ENCODE assay signal across 12 cellular contexts in genomic region chr2:173631123-173631450, GRCh38.
A peak's percentile ranks its signal among the peaks of the same experiment; 100 is the strongest.
DNase-seq lines count a peak whose midpoint lies in the region; ATAC-seq, FAIRE-seq and TF ChIP-seq lines count a peak whose summit lies in the region.
"Had no signal": no experiment of that assay in that cellular context is flagged by ENCODE, and none has a peak within 500 bp of the region (broad histone marks: within the 10 kb centered on the region; RNA-seq: fewer than 3 reads in every experiment).

No MANE protein-coding gene starts in this region.

- WGBS in SK-N-SH (ENCODE audit: low lambda C conversion rate): 53% methylated on average over 5 of the region's 5 CpGs
- 31 to 35% methylated on average over 5 of the region's 5 CpGs for whole genome bisulfite sequencing in pancreas, 2 donors

- H3F3A ChIP-seq in SK-N-SH (replicated peaks; ENCODE audit: insufficient read depth): no peaks in the 10 kb centered on the region

- CTCF ChIA-PET in SK-N-SH (lab: Yijun Ruan, JAX): interaction anchor here (1.0 kb wide), 1 partner anchor 253 kb away, joined by 4 read pairs; no protein-coding TSS in a partner anchor

- intact Hi-C loops in pancreas (cut with DNase I): no loop called here

- H3K4me2 ChIP-seq in SK-N-SH: no peak overlapping the region

- H2AFZ ChIP-seq in SK-N-SH (ENCODE audit: low read depth): peak overlapping the region; percentile 31; the same call in 1 of the 2 replicates

- no peaks in the 10 kb centered on the region for H3K9me2 ChIP-seq in SK-N-SH

- no peak overlapping the region for H3K9ac ChIP-seq in SK-N-SH
- peak overlapping the region; percentile 85 for H3K9ac ChIP-seq in adipocyte (ENCODE audit: low read length)
- H3K9ac ChIP-seq in subcutaneous abdominal adipose tissue (ENCODE audit: low read length in 5 of 5): peak overlapping the region in 3 of 5 donors; percentile 2 to 70 (median 37)

- H3K4me3 ChIP-seq in SK-N-SH (ENCODE audit: low read depth in 2 of 2, low read length in 1 of 2) (no peak overlapping the region), adipocyte (ENCODE audit: low read length) (peak overlapping the region; percentile 73), subcutaneous abdominal adipose tissue (ENCODE audit: low read depth in 1 of 5, low read length in 5 of 5) (peak overlapping the region in 2 of 5 donors; percentile 8 to 9), pancreas (no peak overlapping the region)

- H3K79me2 ChIP-seq in SK-N-SH (ENCODE audit: insufficient read depth): no peaks in the 10 kb centered on the region

- POLR2A ChIA-PET in SK-N-SH (lab: Yijun Ruan, JAX): no interaction called here

- no peaks in the 10 kb centered on the region for H4K20me1 ChIP-seq in SK-N-SH (ENCODE audit: insufficient read depth)

- H3K4me1 ChIP-seq in SK-N-SH (ENCODE audit: control insufficient read depth in 1 of 2, insufficient read depth in 2 of 2, low read depth in 1 of 2, low read length in 1 of 2) (no peaks in the 10 kb centered on the region), adipocyte (ENCODE audit: control insufficient read depth, insufficient read depth, low read length) (peaks cover 23% of the 10 kb centered on the region), subcutaneous abdominal adipose tissue (ENCODE audit: control insufficient read depth in 5 of 5, insufficient read depth in 5 of 5, low read length in 5 of 5) (peaks cover 0 to 14% (median 4%) of the 10 kb centered on the region in 5 donors), pancreas (no peaks in the 10 kb centered on the region)

- no peaks in the 10 kb centered on the region for H3K27me3 ChIP-seq in SK-N-SH (ENCODE audit: insufficient read depth)
- no peaks in the 10 kb centered on the region for H3K27me3 ChIP-seq in adipocyte (replicated peaks; ENCODE audit: control insufficient read depth, insufficient read depth, low read length)
- H3K27me3 ChIP-seq in subcutaneous abdominal adipose tissue (ENCODE audit: control insufficient read depth in 5 of 5, insufficient read depth in 4 of 5, low read length in 5 of 5): no peaks in the 10 kb centered on the region
- no peaks in the 10 kb centered on the region for H3K27me3 ChIP-seq in pancreas

- TF ChIP-seq RAD21 in SK-N-SH (IDR thresholded peaks at IDR 0.05; ENCODE audit: low read length): no peak

- H3K9me3 ChIP-seq in SK-N-SH (no peaks in the 10 kb centered on the region; the same call in 1 of the 2 replicates), adipocyte (ENCODE audit: control insufficient read depth, low read length) (peaks cover 4% of the 10 kb centered on the region), subcutaneous abdominal adipose tissue (ENCODE audit: control insufficient read depth in 5 of 5, low read length in 5 of 5) (no peaks in the 10 kb centered on the region), pancreas (no peaks in the 10 kb centered on the region)

- no peak overlapping the region for H3K27ac ChIP-seq in SK-N-SH (ENCODE audit: low read depth in 2 of 2, low read length in 1 of 2)
- H3K27ac ChIP-seq in subcutaneous abdominal adipose tissue (ENCODE audit: low read depth, low read length): peak overlapping the region; percentile 51
- H3K27ac ChIP-seq in pancreas: no peak overlapping the region

- TF ChIP-seq EP300 in SK-N-SH (IDR thresholded peaks at IDR 0.05; ENCODE audit: borderline replicate concordance in 1 of 2, low read depth in 1 of 2, low read length in 1 of 2): no peak

- ATAC-seq in SK-N-SH treated with all-trans-retinoic acid at 6 μM for 48 hours (no peak), pancreas (no peak)

- TF ChIP-seq CTCF in SK-N-SH (IDR thresholded peaks at IDR 0.05) (no peak), pancreas (IDR thresholded peaks at IDR 0.05) (no peak)

- no peak for DNase-seq in SK-N-SH
- DNase-seq in adipocyte (ENCODE audit: low read depth): no peak
- DNase-seq in kidney glomerular epithelial cell (lab: John Stamatoyannopoulos, UW): peak; percentile 4
- DNase-seq in putamen (ENCODE audit: low spot score): no peak
- DNase-seq in KG1 (lab: John Stamatoyannopoulos, UW): no peak
- DNase-seq in pancreas: no peak
- DNase-seq: activated CD4-positive, alpha-beta T cell treated with anti-CD3 and anti-CD28 coated beads, Interleukin-2, amount 10 ng/mL, durations not matched to agents 24 days and 14 days; effector memory CD4-positive, alpha-beta T cell; NCI-H187 had no signal

- FAIRE-seq in pancreas (lab: Jason Lieb, UNC): no peak
- FAIRE-seq: islet of Langerhans had no signal

- H3K36me3 ChIP-seq in SK-N-SH (replicated peaks in 1 of 2; ENCODE audit: control insufficient read depth in 1 of 2, insufficient read depth in 2 of 2, low read length in 1 of 2) (no peaks in the 10 kb centered on the region), adipocyte (ENCODE audit: control insufficient read depth, insufficient read depth, low read length, severe bottlenecking) (no peaks in the 10 kb centered on the region), subcutaneous abdominal adipose tissue (ENCODE audit: control insufficient read depth in 5 of 5, insufficient read depth in 5 of 5, low read length in 5 of 5) (no peaks in the 10 kb centered on the region), pancreas (no peaks in the 10 kb centered on the region)

TF ChIP-seq in SK-N-SH, 30 proteins besides CTCF, POLR2A, EP300 and RAD21 (continues in another document):
- no peak for TF ChIP-seq JUND (IDR thresholded peaks at IDR 0.05)
- no peak for TF ChIP-seq MAX (IDR thresholded peaks at IDR 0.05; ENCODE audit: low read depth)
- no peak for TF ChIP-seq EZH2phosphoT487 (IDR thresholded peaks at IDR 0.05; ENCODE audit: borderline replicate concordance, low read depth)
- no peak for TF ChIP-seq SIN3A (IDR thresholded peaks at IDR 0.05; ENCODE audit: borderline replicate concordance, low read depth, low read length)
- no peak for TF ChIP-seq FOXM1 (IDR thresholded peaks at IDR 0.05; ENCODE audit: low read depth)
- TF ChIP-seq RXRA (IDR thresholded peaks at IDR 0.05; ENCODE audit: borderline replicate concordance, low read depth): no peak
- TF ChIP-seq PBX3 (IDR thresholded peaks at IDR 0.05): no peak
- TF ChIP-seq SMC3 (IDR thresholded peaks at IDR 0.05; ENCODE audit: low read depth, low read length): no peak
- TF ChIP-seq TCF12 (IDR thresholded peaks at IDR 0.05): no peak
- TF ChIP-seq TAF1 (IDR thresholded peaks at IDR 0.05; ENCODE audit: borderline replicate concordance, low read depth, low read length): no peak
- TF ChIP-seq FOXJ3 (CRISPR knock-in tag; IDR thresholded peaks at IDR 0.05): no peak

TF ChIP-seq in SK-N-SH treated with all-trans-retinoic acid at 6 μM for 48 hours, 23 proteins besides CTCF, POLR2A, EP300 and RAD21:
- TF ChIP-seq SNAI2 (CRISPR knock-in tag; IDR thresholded peaks at IDR 0.05) (no peak), CREB5 (CRISPR knock-in tag; IDR thresholded peaks at IDR 0.05; ENCODE audit: low read depth) (no peak), OSR1 (CRISPR knock-in tag; IDR thresholded peaks at IDR 0.05) (no peak), ZFP30 (CRISPR knock-in tag; IDR thresholded peaks at IDR 0.05) (no peak), CSDC2 (CRISPR knock-in tag; IDR thresholded peaks at IDR 0.05) (no peak), BACH2 (CRISPR knock-in tag; IDR thresholded peaks at IDR 0.05; ENCODE audit: borderline replicate concordance) (no peak), PATZ1 (CRISPR knock-in tag; IDR thresholded peaks at IDR 0.05; ENCODE audit: borderline replicate concordance) (no peak), CSRNP3 (CRISPR knock-in tag; IDR thresholded peaks at IDR 0.05) (no peak), PPARA (CRISPR knock-in tag; IDR thresholded peaks at IDR 0.05; ENCODE audit: borderline replicate concordance) (no peak), ZFP3 (CRISPR knock-in tag; IDR thresholded peaks at IDR 0.05) (no peak), ZNF565 (CRISPR knock-in tag; conservative IDR thresholded peaks at IDR 0.05; ENCODE audit: low read depth) (no peak)
